Comparison of ENCODE assay signal across 23 cellular contexts in genomic region chr17:41806685-41807445, GRCh38. TPM values are rescaled to one million over a fixed set of nuclear protein-coding genes. Genes with fewer than 3 reads are reported as not detected.
"Had no signal": no experiment of that assay in that cellular context is flagged by ENCODE, and none has a peak within 500 bp of the region (broad histone marks: within the 10 kb centered on the region; RNA-seq: fewer than 3 reads in every experiment).

No MANE protein-coding gene starts in this region.

- H3K9me3 ChIP-seq: left lung, pancreas, thoracic aorta, upper lobe of right lung had no signal

- DNase-seq: activated CD4-positive, alpha-beta T cell treated with anti-CD3 and anti-CD28 coated beads for 1 hour; activated CD4-positive, alpha-beta T cell treated with anti-CD3 and anti-CD28 coated beads, Interleukin-2, amount 50 U/mL, for 4 hours; activated effector memory CD4-positive, alpha-beta T cell treated with anti-CD3 and anti-CD28 coated beads, Interleukin-2, amount 50 U/mL, for 16 hours; activated naive CD4-positive, alpha-beta T cell treated with anti-CD3 and anti-CD28 coated beads, Interleukin-2, amount 50 U/mL, for 16 hours; activated T-cell treated with anti-CD3 and anti-CD28 coated beads, Interleukin-2, amount 50 U/mL, for 72 hours; aorta; brain microvascular endothelial cell; central memory CD4-positive, alpha-beta T cell; head of caudate nucleus; kidney; left lung; mammary epithelial cell; naive thymus-derived CD4-positive, alpha-beta T cell; pancreas; stimulated activated CD4-positive, alpha-beta T cell treated with anti-CD3 and anti-CD28 coated beads, Interleukin-4, amount 100 ng/mL, for 24 hours; T-helper 1 cell; T1000; upper lobe of right lung had no signal

- H3K27me3 ChIP-seq: brain microvascular endothelial cell, pancreas, upper lobe of right lung had no signal

- H3K27ac ChIP-seq: brain microvascular endothelial cell, coronary artery, left lung, pancreas, thoracic aorta, upper lobe of right lung, VCaP had no signal

- H3K36me3 ChIP-seq: left lung, thoracic aorta, upper lobe of right lung had no signal

- ATAC-seq: activated T-cell treated with anti-CD3 and anti-CD28 coated beads, Interleukin-2, amount 50 U/mL, for 72 hours; left lung; naive thymus-derived CD4-positive, alpha-beta T cell; pancreas; sciatic nerve; stimulated activated effector memory CD8-positive, alpha-beta T cell treated with anti-CD3 and anti-CD28 coated beads, Interleukin-12 subunit alpha, Interleukin-12 subunit beta, amount 100 ng/mL, for 72 hours; upper lobe of right lung had no signal

- H3K4me3 ChIP-seq: coronary artery, left lung, pancreas, thoracic aorta, upper lobe of right lung had no signal

RNA-seq across cellular contexts. Expression of gene FKBP10, which starts 5.9 kb away (rescaled TPM):
- polyA plus RNA-seq: naive thymus-derived CD4-positive, alpha-beta T cell had no signal

RNA-seq across cellular contexts. Expression of gene KLHL10, which starts 30.8 kb away (rescaled TPM):
- total RNA-seq: left lung; naive thymus-derived CD4-positive, alpha-beta T cell; pancreas; sciatic nerve; thoracic aorta had no signal
- polyA plus RNA-seq: naive thymus-derived CD4-positive, alpha-beta T cell had no signal
